ENCODE assay signal across 18 cellular contexts in genomic region chr2:219506802-219507554, GRCh38. TPM values are rescaled to one million over a fixed set of nuclear protein-coding genes. Genes with fewer than 3 reads are reported as not detected.
DNase-seq lines count a peak whose midpoint lies in the region; ATAC-seq and TF ChIP-seq lines count a peak whose summit lies in the region.
"Had no signal": no experiment of that assay in that cellular context is flagged by ENCODE, and none has a peak within 500 bp of the region (broad histone marks: within the 10 kb centered on the region; RNA-seq: fewer than 3 reads in every experiment).

No MANE protein-coding gene starts in this region.

- H3K9ac ChIP-seq in HUES48 (ENCODE audit: low read depth, low read length) (peak overlapping the region; percentile 13; the same call in 1 of the 2 replicates), neuronal stem cell (ENCODE audit: low read depth, low read length, poor library complexity) (no peak overlapping the region)

- POLR2A ChIA-PET in MCF 10A (lab: Yijun Ruan, JAX): interaction anchor here (0.6 to 1.7 kb wide), 3 partner anchors 8 to 275 kb away, joined by 3 to 7 read pairs (median 3); partner anchors contain the start of gene GMPPA

- no peaks in the 10 kb centered on the region for H3K79me1 ChIP-seq in neuronal stem cell (ENCODE audit: low read depth, low read length)

- ATAC-seq in esophagus mucosa: no peak
- ATAC-seq: gastroesophageal sphincter, pancreas had no signal

- H3K9me3 Mint-ChIP-seq in MCF 10A (ENCODE audit: unreplicated experiment): no peaks in the 10 kb centered on the region
- no peaks in the 10 kb centered on the region for H3K9me3 Mint-ChIP-seq in activated naive CD4-positive, alpha-beta T cell treated with anti-CD3 and anti-CD28 coated beads for 36 hours
- H3K9me3 Mint-ChIP-seq: activated naive CD4-positive, alpha-beta T cell treated with anti-CD3 and anti-CD28 coated beads, Interleukin-2, amount 10 ng/mL, durations not matched to agents 7 days and 5 days; dendritic cell treated with granulocyte-macrophage colony-stimulating factor and Interleukin-4, amounts not matched to agents 40 ng/mL and 50 ng/mL, for 4 days had no signal

- H3K9me3 ChIP-seq in HUES48 (ENCODE audit: control insufficient read depth, insufficient read depth, low read length) (no peaks in the 10 kb centered on the region), neuronal stem cell (replicated peaks in 1 of 2; ENCODE audit: control insufficient read depth in 2 of 2, insufficient read depth in 1 of 2, low read depth in 1 of 2, low read length in 2 of 2) (peaks cover 0 to 2% of the 10 kb centered on the region in 2 donors)
- no peaks in the 10 kb centered on the region for H3K9me3 ChIP-seq in effector memory CD4-positive, alpha-beta T cell (ENCODE audit: control insufficient read depth, low read length)
- H3K9me3 ChIP-seq: gastroesophageal sphincter, pancreas, uterus had no signal

- peaks cover 8% of the 10 kb centered on the region for H3K27me3 ChIP-seq in HUES48 (ENCODE audit: control insufficient read depth, insufficient read depth, low read length)
- peaks cover 22% of the 10 kb centered on the region for H3K27me3 ChIP-seq in effector memory CD4-positive, alpha-beta T cell (replicated peaks; ENCODE audit: control insufficient read depth, insufficient read depth, low read length, poor library complexity, severe bottlenecking)
- peaks cover 0 to 10% (median 8%) of the 10 kb centered on the region in 3 experiments for H3K27me3 ChIP-seq in neuronal stem cell (ENCODE audit: control insufficient read depth in 3 of 3, insufficient read depth in 3 of 3, low read depth in 1 of 3, low read length in 3 of 3)
- H3K27me3 ChIP-seq: pancreas, uterus had no signal

- peak overlapping the region; percentile 31 for H3K14ac ChIP-seq in neuronal stem cell (ENCODE audit: low read length)

- peak overlapping the region; percentile 73 for H3K23ac ChIP-seq in neuronal stem cell (ENCODE audit: low read depth, low read length, poor library complexity)

- no peak overlapping the region for H3K4ac ChIP-seq in neuronal stem cell (ENCODE audit: low read length)

- no peak overlapping the region for H3K4me3 Mint-ChIP-seq in MCF 10A (ENCODE audit: unreplicated experiment)
- H3K4me3 Mint-ChIP-seq in activated naive CD4-positive, alpha-beta T cell treated with anti-CD3 and anti-CD28 coated beads for 36 hours: no peak overlapping the region
- H3K4me3 Mint-ChIP-seq: activated naive CD4-positive, alpha-beta T cell treated with anti-CD3 and anti-CD28 coated beads, Interleukin-2, amount 10 ng/mL, durations not matched to agents 7 days and 5 days; dendritic cell treated with granulocyte-macrophage colony-stimulating factor and Interleukin-4, amounts not matched to agents 40 ng/mL and 50 ng/mL, for 4 days had no signal

- peak overlapping the region; percentile 59 for H2AFZ ChIP-seq in neuronal stem cell (ENCODE audit: low read length)

- peaks cover 2% of the 10 kb centered on the region for H3K36me3 Mint-ChIP-seq in MCF 10A (ENCODE audit: insufficient read depth, unreplicated experiment)
- peaks cover 28% of the 10 kb centered on the region for H3K36me3 Mint-ChIP-seq in activated naive CD4-positive, alpha-beta T cell treated with anti-CD3 and anti-CD28 coated beads for 36 hours (ENCODE audit: low read depth)

- BruUV-seq in MCF 10A (replicated peaks; lab: Mats Ljungman, UMichigan): no TSS peak

- intact Hi-C loops in MCF 10A (cut with micrococcal nuclease): no loop called here
- intact Hi-C loops in activated naive CD4-positive, alpha-beta T cell treated with anti-CD3 and anti-CD28 coated beads for 36 hours (cut with micrococcal nuclease): no loop called here

- no peak overlapping the region for H2BK15ac ChIP-seq in neuronal stem cell (ENCODE audit: low read length)

- no peak overlapping the region for H3K4me2 ChIP-seq in neuronal stem cell (ENCODE audit: insufficient read depth, low read length, poor library complexity, severe bottlenecking)
- H3K4me2 ChIP-seq: smooth muscle cell had no signal

- H4K8ac ChIP-seq in neuronal stem cell (ENCODE audit: low read depth, low read length): no peak overlapping the region

- H3K27me3 Mint-ChIP-seq in MCF 10A (ENCODE audit: insufficient read depth, unreplicated experiment): peaks cover 26% of the 10 kb centered on the region
- H3K27me3 Mint-ChIP-seq in activated naive CD4-positive, alpha-beta T cell treated with anti-CD3 and anti-CD28 coated beads for 36 hours (ENCODE audit: low read depth): peaks cover 21% of the 10 kb centered on the region

- H4K91ac ChIP-seq in neuronal stem cell (ENCODE audit: low read depth, low read length, poor library complexity): no peak overlapping the region

- peak overlapping the region; percentile 61 for H2AK5ac ChIP-seq in neuronal stem cell (ENCODE audit: low read depth, low read length)

- peaks cover 20% of the 10 kb centered on the region for H3K36me3 ChIP-seq in HUES48 (ENCODE audit: control insufficient read depth, insufficient read depth, low read length)
- peaks cover 31% of the 10 kb centered on the region for H3K36me3 ChIP-seq in effector memory CD4-positive, alpha-beta T cell (ENCODE audit: control insufficient read depth, insufficient read depth, low read length)
- peaks cover 5% of the 10 kb centered on the region in 2 donors for H3K36me3 ChIP-seq in neuronal stem cell (replicated peaks in 1 of 2; ENCODE audit: control insufficient read depth in 2 of 2, insufficient read depth in 2 of 2, low read length in 2 of 2)
- H3K36me3 ChIP-seq: uterus had no signal

- no peak for TF ChIP-seq CTCF in MCF 10A (IDR thresholded peaks at IDR 0.05; ENCODE audit: unreplicated experiment)

- H3K4me3 ChIP-seq in HUES48 (ENCODE audit: low read depth, low read length) (peak overlapping the region; percentile 23; the same call in 1 of the 2 replicates), neuronal stem cell (ENCODE audit: low read length in 2 of 2) (no peak overlapping the region)
- no peak overlapping the region for H3K4me3 ChIP-seq in effector memory CD4-positive, alpha-beta T cell (ENCODE audit: insufficient read depth, low read depth, low read length, poor library complexity, severe bottlenecking)
- H3K4me3 ChIP-seq: gastroesophageal sphincter, pancreas, smooth muscle cell, uterus had no signal

- H3K27ac Mint-ChIP-seq in MCF 10A (ENCODE audit: low read depth, unreplicated experiment): no peak overlapping the region
- no peak overlapping the region for H3K27ac Mint-ChIP-seq in activated naive CD4-positive, alpha-beta T cell treated with anti-CD3 and anti-CD28 coated beads for 36 hours
- H3K27ac Mint-ChIP-seq: activated naive CD4-positive, alpha-beta T cell treated with anti-CD3 and anti-CD28 coated beads, Interleukin-2, amount 10 ng/mL, durations not matched to agents 7 days and 5 days; dendritic cell treated with granulocyte-macrophage colony-stimulating factor and Interleukin-4, amounts not matched to agents 40 ng/mL and 50 ng/mL, for 4 days had no signal

- no CpG with 5 or more reads among the region's 18 CpGs for WGBS in neuronal stem cell (ENCODE audit: extremely low coverage in 2 of 2, insufficient read length in 2 of 2, insufficient replicate concordance in 1 of 2), 2 donors

- H3K18ac ChIP-seq in neuronal stem cell (ENCODE audit: low read length): peak overlapping the region; percentile 48

- H2BK120ac ChIP-seq in neuronal stem cell (ENCODE audit: low read depth, low read length): no peak overlapping the region

- no peak overlapping the region for H2BK5ac ChIP-seq in neuronal stem cell (ENCODE audit: low read length)

- H3K4me1 ChIP-seq in HUES48 (ENCODE audit: control insufficient read depth, insufficient read depth, low read length) (peaks cover 39% of the 10 kb centered on the region), neuronal stem cell (ENCODE audit: control insufficient read depth in 2 of 2, insufficient read depth in 1 of 2, low read depth in 1 of 2, low read length in 2 of 2) (peaks cover 20 to 39% of the 10 kb centered on the region in 2 donors)
- H3K4me1 ChIP-seq in effector memory CD4-positive, alpha-beta T cell (ENCODE audit: control insufficient read depth, insufficient read depth, low read length, poor library complexity, severe bottlenecking): peaks cover 12% of the 10 kb centered on the region

- H2BK12ac ChIP-seq in neuronal stem cell (ENCODE audit: low read length): no peak overlapping the region

- DNase-seq in NCI-H69 (lab: John Stamatoyannopoulos, UW): peak; percentile 75
- no peak for DNase-seq in effector memory CD4-positive, alpha-beta T cell
- DNase-seq in neuronal stem cell (ENCODE audit: low spot score): no peak
- DNase-seq in MCF 10A (ENCODE audit: unreplicated experiment): no peak
- DNase-seq in activated naive CD4-positive, alpha-beta T cell treated with anti-CD3 and anti-CD28 coated beads for 36 hours: no peak
- DNase-seq: activated naive CD4-positive, alpha-beta T cell treated with anti-CD3 and anti-CD28 coated beads, Interleukin-2, amount 10 ng/mL, durations not matched to agents 7 days and 5 days; COR-L47; NCI-H1436 treated with DMSO at 0.1 percent for 48 hours; NCI-H226; stimulated activated CD4-positive, alpha-beta T cell treated with anti-CD3 and anti-CD28 coated beads, Interleukin-4, amount 100 ng/mL, for 24 hours had no signal

- peaks cover 11% of the 10 kb centered on the region for H3K4me1 Mint-ChIP-seq in MCF 10A (ENCODE audit: insufficient read depth, unreplicated experiment)
- peaks cover 12% of the 10 kb centered on the region for H3K4me1 Mint-ChIP-seq in activated naive CD4-positive, alpha-beta T cell treated with anti-CD3 and anti-CD28 coated beads for 36 hours (ENCODE audit: low read depth)

- CTCF ChIA-PET in MCF 10A (lab: Yijun Ruan, JAX): interaction anchor here (0.6 to 3.7 kb wide), 9 partner anchors 12 to 480 kb away, joined by 3 to 34 read pairs (median 4); a partner anchor contains a TSS
- CTCF ChIA-PET in activated naive CD4-positive, alpha-beta T cell treated with anti-CD3 and anti-CD28 coated beads for 36 hours (lab: Charles Lee): interaction anchor here (1.1 to 4.1 kb wide), 9 partner anchors 7 to 104 kb away, joined by 3 to 25 read pairs (median 4); partner anchors contain the start of gene GMPPA

- H3K27ac ChIP-seq in HUES48 (ENCODE audit: low read depth, low read length) (peak overlapping the region; percentile 87), neuronal stem cell (replicated peaks; ENCODE audit: low read length) (no peak overlapping the region)
- H3K27ac ChIP-seq in effector memory CD4-positive, alpha-beta T cell (ENCODE audit: insufficient read depth, low read length, poor library complexity, severe bottlenecking): peak overlapping the region; percentile 11
- H3K27ac ChIP-seq: gastroesophageal sphincter, pancreas had no signal

RNA-seq across cellular contexts. Expression of gene ASIC4, which starts 7.3 kb away (rescaled TPM):
- 0.14 TPM for polyA plus RNA-seq in neuronal stem cell (2013, experiment 1 of 2)
- polyA plus RNA-seq in neuronal stem cell (2013, experiment 2 of 2): 0.15 TPM
- total RNA-seq in MCF 10A (2022) (0.17 TPM in 1 of 2 replicates, not detected in the other), esophagus mucosa (not detected)
- total RNA-seq in activated naive CD4-positive, alpha-beta T cell treated with anti-CD3 and anti-CD28 coated beads for 36 hours: not detected
- total RNA-seq: subcutaneous adipose tissue had no signal

RNA-seq across cellular contexts. Expression of gene GMPPA, which starts 8.3 kb away (rescaled TPM):
- 11.1 TPM for polyA plus RNA-seq in neuronal stem cell (2013, experiment 1 of 2)
- polyA plus RNA-seq in neuronal stem cell (2013, experiment 2 of 2): 10.9 TPM
- total RNA-seq in MCF 10A (2022) (70.7 and 80.2 TPM in 2 replicates), esophagus mucosa (19.9 TPM)
- 10 to 100 TPM; 25.2 to 28.4 TPM for total RNA-seq in activated naive CD4-positive, alpha-beta T cell treated with anti-CD3 and anti-CD28 coated beads for 36 hours

RNA-seq across cellular contexts. Expression of gene CHPF, which starts 36.6 kb away (rescaled TPM):
- 12.6 TPM for polyA plus RNA-seq in neuronal stem cell (2013, experiment 1 of 2)
- 12.8 TPM for polyA plus RNA-seq in neuronal stem cell (2013, experiment 2 of 2)
- total RNA-seq in MCF 10A (2022): 81.2 and 105 TPM in 2 replicates
- 1 to 10 TPM; 8.5 to 9.0 TPM for total RNA-seq in activated naive CD4-positive, alpha-beta T cell treated with anti-CD3 and anti-CD28 coated beads for 36 hours
- 27.1 TPM for total RNA-seq in esophagus mucosa

RNA-seq across cellular contexts. Expression of gene TMEM198, which starts 36.9 kb away (rescaled TPM):
- polyA plus RNA-seq in neuronal stem cell (2013, experiment 1 of 2): 2.7 TPM
- 1.8 TPM for polyA plus RNA-seq in neuronal stem cell (2013, experiment 2 of 2)
- total RNA-seq in MCF 10A (2022) (5.3 and 6.3 TPM in 2 replicates), esophagus mucosa (1.2 TPM)
- 1 to 10 TPM in 1 of 2 experiments, under 1 TPM in 1; 0.86 to 1.1 TPM for total RNA-seq in activated naive CD4-positive, alpha-beta T cell treated with anti-CD3 and anti-CD28 coated beads for 36 hours
